Comparison of ENCODE assay signal across 2 cellular contexts in the genomic region with DNA sequence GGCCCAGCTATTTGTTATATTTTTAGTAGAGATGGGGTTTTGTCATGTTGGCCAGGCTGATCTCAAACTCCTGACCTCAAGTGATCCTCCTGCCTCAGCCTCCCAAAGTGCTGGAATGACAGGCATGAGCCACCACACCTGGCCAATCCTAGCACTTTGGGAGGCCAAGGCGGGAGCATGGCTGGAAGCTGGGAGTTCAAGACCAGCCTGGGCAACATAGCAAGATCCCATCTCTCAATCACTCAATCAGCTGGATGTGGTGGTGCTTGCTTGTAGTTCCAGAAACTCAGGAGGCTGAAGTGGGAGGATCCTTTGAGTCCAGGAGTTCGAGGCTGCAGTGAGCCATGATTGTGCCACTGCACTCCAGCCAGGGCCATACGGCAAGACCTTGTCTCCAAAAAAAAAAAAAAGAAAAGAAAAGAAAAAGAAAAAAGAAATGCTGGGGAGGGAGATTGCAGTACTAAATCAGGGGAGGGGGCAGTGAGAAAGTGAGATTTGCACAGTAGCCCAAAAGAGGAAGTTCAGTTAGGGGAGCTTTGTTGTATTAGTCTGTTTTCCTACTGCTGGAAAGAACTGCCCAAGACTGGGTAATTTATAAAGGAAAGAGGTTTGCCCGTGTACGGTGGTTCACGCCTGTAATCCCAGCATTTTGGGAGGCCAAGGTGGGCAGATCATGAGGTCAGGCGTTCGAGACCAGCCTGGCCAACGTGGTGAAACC.
A peak's percentile ranks its signal among the peaks of the same experiment; 100 is the strongest.
TF ChIP-seq lines count a peak whose summit lies in the region.

No MANE protein-coding gene starts in this region.

TF ChIP-seq in WTC11, 78 proteins besides CTCF, POLR2A, EP300 and RAD21:
- TF ChIP-seq ZNF121 (CRISPR knock-in tag; IDR thresholded peaks at IDR 0.05) = peak; percentile 97

TF ChIP-seq in HepG2, 621 proteins besides CTCF, POLR2A, EP300 and RAD21:
- peak; percentile 62; the same call in 1 of the 2 replicates for TF ChIP-seq ZNF121 (CRISPR knock-in tag; IDR thresholded peaks at IDR 0.05)
